Comparison of ENCODE assay signal across 12 cellular contexts in genomic region chr21:31908106-31909031, GRCh38. TPM values are rescaled to one million over a fixed set of nuclear protein-coding genes. Genes with fewer than 3 reads are reported as not detected.
DNase-seq lines count a peak whose midpoint lies in the region; ATAC-seq and TF ChIP-seq lines count a peak whose summit lies in the region.
"Had no signal": no experiment of that assay in that cellular context is flagged by ENCODE, and none has a peak within 500 bp of the region (broad histone marks: within the 10 kb centered on the region; RNA-seq: fewer than 3 reads in every experiment).

No MANE protein-coding gene starts in this region.

- H3K36me3 ChIP-seq in HUES48 (ENCODE audit: control insufficient read depth, insufficient read depth, low read length): no peaks in the 10 kb centered on the region
- H3K36me3 ChIP-seq in colonic mucosa: no peaks in the 10 kb centered on the region
- H3K36me3 ChIP-seq in mesendoderm (ENCODE audit: control insufficient read depth, insufficient read depth, low read length): no peaks in the 10 kb centered on the region
- H3K36me3 ChIP-seq in upper lobe of left lung: no peaks in the 10 kb centered on the region
- H3K36me3 ChIP-seq in Peyer's patch: no peaks in the 10 kb centered on the region

- H3K27me3 ChIP-seq in HUES48 (ENCODE audit: control insufficient read depth, insufficient read depth, low read length): no peaks in the 10 kb centered on the region
- H3K27me3 ChIP-seq in colonic mucosa: no peaks in the 10 kb centered on the region
- H3K27me3 ChIP-seq in mesendoderm (ENCODE audit: insufficient read depth, low read length, poor library complexity): no peaks in the 10 kb centered on the region
- no peaks in the 10 kb centered on the region for H3K27me3 ChIP-seq in upper lobe of left lung
- no peaks in the 10 kb centered on the region for H3K27me3 ChIP-seq in Peyer's patch

- no peak overlapping the region for H3K4me2 ChIP-seq in mesendoderm (ENCODE audit: low read length)

- H2AK5ac ChIP-seq in mesendoderm (ENCODE audit: low read length): no peak overlapping the region

- no peak for TF ChIP-seq POLR2A in upper lobe of left lung (IDR thresholded peaks at IDR 0.05)
- no peak for TF ChIP-seq POLR2A in Peyer's patch (IDR thresholded peaks at IDR 0.05)

- no peak overlapping the region for H4K8ac ChIP-seq in mesendoderm (ENCODE audit: low read depth, low read length)

- intact Hi-C loops in colonic mucosa (cut with DNase I): no loop called here

- no peak overlapping the region for H3K23ac ChIP-seq in mesendoderm (ENCODE audit: low read length)

- H3K18ac ChIP-seq in mesendoderm (ENCODE audit: low read length): peak overlapping the region; percentile 6

- H3K4me3 ChIP-seq in HUES48 (ENCODE audit: low read depth, low read length) (peak overlapping the region; percentile 35; the same call in 1 of the 2 replicates), colonic mucosa (no peak overlapping the region), mesendoderm (ENCODE audit: low read length) (no peak overlapping the region), upper lobe of left lung (no peak overlapping the region), Peyer's patch (no peak overlapping the region)

- no peaks in the 10 kb centered on the region for H3K9me3 ChIP-seq in HUES48 (ENCODE audit: control insufficient read depth, insufficient read depth, low read length)
- no peaks in the 10 kb centered on the region for H3K9me3 ChIP-seq in colonic mucosa
- no peaks in the 10 kb centered on the region for H3K9me3 ChIP-seq in upper lobe of left lung
- no peaks in the 10 kb centered on the region for H3K9me3 ChIP-seq in Peyer's patch

- H3K9ac ChIP-seq in HUES48 (ENCODE audit: low read depth, low read length) (no peak overlapping the region), colonic mucosa (ENCODE audit: low read depth in 2 of 2, low read length in 2 of 2) (no peak overlapping the region), mesendoderm (ENCODE audit: low read length) (no peak overlapping the region)

- peak; percentile 67 for DNase-seq in colonic mucosa
- peak; percentile 74 for DNase-seq in mesendoderm
- peak in 1 of 2 donors; percentile 23 for DNase-seq in upper lobe of left lung
- DNase-seq in Peyer's patch: no peak
- no peak for DNase-seq in superior temporal gyrus (ENCODE audit: extremely low spot score)
- DNase-seq: activated B cell treated with CpG ODN at 0.5 μM for 24 hours; activated T-cell treated with anti-CD3 and anti-CD28 coated beads, Interleukin-2, amount 50 U/mL, for 48 hours; NCI-H2171 treated with DMSO at 0.1 percent for 48 hours; right cardiac atrium had no signal

- H3K4me1 ChIP-seq in HUES48 (ENCODE audit: control insufficient read depth, insufficient read depth, low read length) (peaks cover 52% of the 10 kb centered on the region), colonic mucosa (no peaks in the 10 kb centered on the region), mesendoderm (ENCODE audit: control insufficient read depth, low read depth, low read length) (peaks cover 31% of the 10 kb centered on the region), upper lobe of left lung (no peaks in the 10 kb centered on the region), Peyer's patch (peaks cover 0 to 8% (median 0%) of the 10 kb centered on the region in 4 donors)

- H3K79me2 ChIP-seq in mesendoderm (ENCODE audit: control insufficient read depth, insufficient read depth, low read length): peaks cover 2% of the 10 kb centered on the region

- no peak overlapping the region for H2BK120ac ChIP-seq in mesendoderm (ENCODE audit: low read depth, low read length)

- TF ChIP-seq EP300 in upper lobe of left lung (IDR thresholded peaks at IDR 0.05): no peak

- TF ChIP-seq CTCF in colonic mucosa (IDR thresholded peaks at IDR 0.05) (no peak), upper lobe of left lung (IDR thresholded peaks at IDR 0.05) (no peak), Peyer's patch (IDR thresholded peaks at IDR 0.05) (no peak)

- ATAC-seq in upper lobe of left lung (ENCODE audit: low FRiP score in 2 of 2): peak; percentile 60 to 69
- no peak for ATAC-seq in GM21723 (IDR thresholded peaks at IDR 0.05; ENCODE audit: unreplicated experiment)
- ATAC-seq: left lobe of liver had no signal

- no peak overlapping the region for H4K5ac ChIP-seq in mesendoderm (ENCODE audit: low read length)

- no peak overlapping the region for H2BK15ac ChIP-seq in mesendoderm (replicated peaks; ENCODE audit: low read depth)

- no CpG with 5 or more reads among the region's 20 CpGs for WGBS in mesendoderm (ENCODE audit: extremely low coverage, insufficient coverage, low lambda C conversion rate)
- 40 to 42% methylated on average over 20 of the region's 20 CpGs for WGBS in upper lobe of left lung, 2 donors

- H3K4ac ChIP-seq in mesendoderm (ENCODE audit: low read depth, low read length): no peak overlapping the region

- H3K79me1 ChIP-seq in mesendoderm (ENCODE audit: low read length): peaks cover 1% of the 10 kb centered on the region

- peak overlapping the region; percentile 68 for H3K56ac ChIP-seq in mesendoderm (ENCODE audit: low read length)

- H3K27ac ChIP-seq in HUES48 (ENCODE audit: low read depth, low read length) (peak overlapping the region; percentile 92), colonic mucosa (no peak overlapping the region), mesendoderm (ENCODE audit: low read depth, low read length) (peak overlapping the region; percentile 13), upper lobe of left lung (no peak overlapping the region), Peyer's patch (no peak overlapping the region)

- H2BK5ac ChIP-seq in mesendoderm (ENCODE audit: low read length): no peak overlapping the region

RNA-seq across cellular contexts. Expression of gene HUNK, which starts 35.5 kb away (rescaled TPM):
- total RNA-seq in colonic mucosa (10 to 100 TPM in 1 of 2 donors, 1 to 10 TPM in 1; 7.2 to 13.0 TPM), upper lobe of left lung (1 to 10 TPM; 1.1 to 6.2 (median 2.2) TPM), Peyer's patch (1 to 10 TPM; 1.6 to 7.0 (median 3.4) TPM)
- 7.3 TPM for polyA plus RNA-seq in mesendoderm (2013, experiment 1 of 2)
- 7.1 TPM for polyA plus RNA-seq in mesendoderm (2013, experiment 2 of 2)

Comparison
In these comparisons a context has a peak if more than half of its experiments do, and no peak if none do; other contexts are left out.
1. H3K27ac ChIP-seq: peak in HUES48 (single experiment) and mesendoderm (single experiment); none in colonic mucosa (single experiment), upper lobe of left lung (0 of 4) and Peyer's patch (0 of 4).
2. DNase-seq: peak in colonic mucosa (single experiment) and mesendoderm (single experiment); none in Peyer's patch (0 of 3) and superior temporal gyrus (single experiment).